In the genomic region with DNA sequence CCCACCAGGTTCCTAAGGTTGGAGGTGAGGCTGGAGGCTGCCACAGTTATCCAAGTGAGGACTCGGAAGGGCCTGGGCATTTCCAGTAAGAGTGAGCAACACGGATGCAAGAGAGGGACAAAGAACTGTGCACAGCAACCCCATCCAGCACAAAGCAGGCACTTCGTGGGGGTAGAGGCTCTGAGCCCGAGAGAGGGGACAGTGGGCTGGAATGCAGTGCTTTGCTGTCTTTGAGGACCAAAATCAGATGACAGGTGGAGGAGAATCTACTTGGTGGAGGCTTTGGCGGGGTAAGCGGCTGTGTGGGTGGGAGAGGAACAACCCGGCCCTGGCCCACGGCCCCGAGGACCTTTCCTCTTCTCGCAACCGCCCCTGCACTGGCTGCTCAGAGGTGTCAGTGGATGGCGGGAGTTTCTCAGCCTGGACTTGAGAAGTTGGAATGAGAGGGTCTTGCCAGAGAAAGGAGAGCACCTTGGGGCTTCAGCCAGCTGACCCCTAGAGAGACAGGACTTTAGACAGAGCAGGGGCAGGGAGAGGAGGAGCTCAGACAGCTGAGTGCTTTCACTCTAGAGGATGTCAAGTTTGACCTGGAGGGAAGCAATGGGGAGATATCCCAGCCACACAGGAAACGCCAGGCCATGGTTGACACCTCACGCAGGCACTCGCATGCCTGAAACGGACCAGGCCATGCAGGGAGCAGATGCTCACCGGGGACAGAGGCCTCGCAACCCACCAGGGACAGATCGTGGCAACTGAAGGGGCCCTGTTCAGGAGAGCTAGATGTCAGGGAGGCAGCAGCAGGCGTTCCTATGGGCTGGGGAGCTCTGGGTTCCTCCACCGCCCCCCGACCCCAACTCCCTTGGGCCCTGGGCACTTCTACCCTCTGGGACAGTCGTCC, we compare ENCODE assay signal across 21 cellular contexts. TPM values are rescaled to one million over a fixed set of nuclear protein-coding genes. Genes with fewer than 3 reads are reported as not detected.
DNase-seq lines count a peak whose midpoint lies in the region; ATAC-seq, FAIRE-seq and TF ChIP-seq lines count a peak whose summit lies in the region.
"Had no signal": no experiment of that assay in that cellular context is flagged by ENCODE, and none has a peak within 500 bp of the region (broad histone marks: within the 10 kb centered on the region; RNA-seq: fewer than 3 reads in every experiment).

No MANE protein-coding gene starts in this region.

- no peak for TF ChIP-seq CTCF in Peyer's patch (IDR thresholded peaks at IDR 0.05)
- TF ChIP-seq CTCF in heart right ventricle (IDR thresholded peaks at IDR 0.05), result no peak

- H3K27me3 ChIP-seq in BLaER1 (no peaks in the 10 kb centered on the region; the same call in 1 of the 2 replicates), Peyer's patch (no peaks in the 10 kb centered on the region), heart right ventricle (peaks cover 0 to 6% (median 0%) of the 10 kb centered on the region in 7 donors), rectal smooth muscle tissue (ENCODE audit: control insufficient read depth, insufficient read depth, low read length) (no peaks in the 10 kb centered on the region)

- H3K4me1 ChIP-seq in BLaER1, result peaks cover 51% of the 10 kb centered on the region
- H3K4me1 ChIP-seq in Peyer's patch, result peaks cover 0 to 17% (median 0%) of the 10 kb centered on the region in 4 donors
- H3K4me1 ChIP-seq in heart right ventricle, result peaks cover 0 to 76% (median 56%) of the 10 kb centered on the region in 9 donors
- H3K4me1 ChIP-seq in rectal smooth muscle tissue (ENCODE audit: control insufficient read depth, insufficient read depth, low read length), result peaks cover 79% of the 10 kb centered on the region

- no peak for FAIRE-seq in urothelium cell line (lab: Jason Lieb, UNC)
- FAIRE-seq: GM18507, K562 had no signal

- no peak for TF ChIP-seq POLR2A in Peyer's patch (IDR thresholded peaks at IDR 0.05)

- H3K4me2 ChIP-seq in BLaER1, result peak overlapping the region; percentile 75

- H3K9ac ChIP-seq in BLaER1 (no peak overlapping the region), rectal smooth muscle tissue (ENCODE audit: low read length) (no peak overlapping the region)

- H3K9me3 ChIP-seq in BLaER1 (no peaks in the 10 kb centered on the region), Peyer's patch (no peaks in the 10 kb centered on the region), heart right ventricle (no peaks in the 10 kb centered on the region)
- H3K9me3 ChIP-seq: neutrophil had no signal

- peak in 4 of 8 donors; percentile 12 to 32 (median 16) for ATAC-seq in heart right ventricle
- no peak for ATAC-seq in GM18520 (IDR thresholded peaks at IDR 0.05; ENCODE audit: unreplicated experiment)
- no peak for ATAC-seq in left lobe of liver
- ATAC-seq: K562; stimulated activated memory B cell treated with anti-CD40 and anti-IgM and Interleukin-4, amounts not matched to agents 10 μg/mL and 1 μg/mL and 100 μg/mL, for 72 hours had no signal

- H3K36me3 ChIP-seq in BLaER1, result no peaks in the 10 kb centered on the region
- H3K36me3 ChIP-seq in Peyer's patch, result no peaks in the 10 kb centered on the region
- H3K36me3 ChIP-seq in heart right ventricle, result no peaks in the 10 kb centered on the region
- H3K36me3 ChIP-seq in rectal smooth muscle tissue (ENCODE audit: control insufficient read depth, insufficient read depth, low read length), result no peaks in the 10 kb centered on the region
- H3K36me3 ChIP-seq: neutrophil had no signal

- H4K20me1 ChIP-seq in BLaER1, result no peaks in the 10 kb centered on the region

- no peak overlapping the region for H3K27ac ChIP-seq in BLaER1
- peak overlapping the region in 1 of 4 donors; percentile 5 for H3K27ac ChIP-seq in Peyer's patch
- peak overlapping the region in 6 of 10 donors; percentile 14 to 56 (median 44) for H3K27ac ChIP-seq in heart right ventricle
- H3K27ac ChIP-seq in rectal smooth muscle tissue (ENCODE audit: low read depth, low read length), result peak overlapping the region; percentile 94
- H3K27ac ChIP-seq: neutrophil had no signal

- intact Hi-C loops in heart right ventricle (cut with DNase I), result no loop called here

- WGBS in heart right ventricle, 2 donors, result 60 to 66% methylated on average over 23 of the region's 23 CpGs

- DNase-seq in Peyer's patch (peak in 2 of 3 donors; percentile 9 to 38), heart right ventricle (no peak), urothelium cell line (ENCODE audit: low spot score) (no peak), left lobe of liver (ENCODE audit: low spot score) (no peak)
- no peak for DNase-seq in stimulated activated CD4-positive, alpha-beta T cell treated with anti-CD3 and anti-CD28 coated beads, Interleukin-4, amount 100 ng/mL, for 1 hour
- DNase-seq: activated CD4-positive, alpha-beta T cell treated with anti-CD3 and anti-CD28 coated beads, Interleukin-2, amount 10 ng/mL, durations not matched to agents 7 days and 5 days; AML-193; cerebellar nuclear complex; foreskin melanocyte; midbrain; NCI-H1105 treated with DMSO at 0.1 percent for 48 hours; NK-92 treated with Interleukin-12 subunit alpha and Interleukin-12 subunit beta, amount 100 ng/mL, for 24 hours; SHP77; T-helper 9 cell had no signal

- H3K4me3 ChIP-seq in BLaER1 (no peak overlapping the region), Peyer's patch (no peak overlapping the region), heart right ventricle (no peak overlapping the region), rectal smooth muscle tissue (ENCODE audit: low read length) (peak overlapping the region; percentile 7)
- H3K4me3 ChIP-seq: K562 had no signal

RNA-seq across cellular contexts. Expression of a gene that starts 11.6 kb away (rescaled TPM):
- total RNA-seq in Peyer's patch (10 to 100 TPM; 11.6 to 87.4 (median 37.1) TPM), heart right ventricle (100 to 1,000 TPM in 8 of 10 donors, 10 to 100 TPM in 2; 52.7 to 428 (median 162) TPM), left lobe of liver (10.0 TPM)
- 1,000 to 10,000 TPM in 1 of 2 donors, 100 to 1,000 TPM in 1; 288 to 1,549 TPM for polyA plus RNA-seq in heart right ventricle

Comparison
In these comparisons a context has a peak if more than half of its experiments do, and no peak if none do; other contexts are left out.
1. DNase-seq: peak in Peyer's patch (2 of 3); none in heart right ventricle (0 of 2), urothelium cell line (single experiment), stimulated activated CD4-positive, alpha-beta T cell treated with anti-CD3 and anti-CD28 coated beads, Interleukin-4, amount 100 ng/mL, for 1 hour (single experiment) and left lobe of liver (single experiment).